15 cellular contexts compared by ENCODE assay signal in genomic region chr7:3370068-3370704, GRCh38.
DNase-seq lines count a peak whose midpoint lies in the region; ATAC-seq and TF ChIP-seq lines count a peak whose summit lies in the region.
"Had no signal": no experiment of that assay in that cellular context is flagged by ENCODE, and none has a peak within 500 bp of the region (broad histone marks: within the 10 kb centered on the region; RNA-seq: fewer than 3 reads in every experiment).

No MANE protein-coding gene starts in this region.

- no peaks in the 10 kb centered on the region for H3K9me3 ChIP-seq in HEK293 (ENCODE audit: control insufficient read depth, insufficient read depth, low read depth, low read length)
- H3K9me3 ChIP-seq in adipocyte (ENCODE audit: control insufficient read depth, low read length): no peaks in the 10 kb centered on the region
- no peaks in the 10 kb centered on the region for H3K9me3 ChIP-seq in neuron (ENCODE audit: low read length)
- H3K9me3 ChIP-seq: upper lobe of right lung had no signal

- no peak for ATAC-seq in HG02759 (IDR thresholded peaks at IDR 0.05; ENCODE audit: unreplicated experiment)
- ATAC-seq: activated T-helper 17 cell treated with anti-CD3 and anti-CD28 coated beads, Interleukin-2, amount 50 U/mL, for 72 hours; stimulated activated memory B cell treated with anti-CD40 and anti-IgM and Interleukin-4, amounts not matched to agents 10 μg/mL and 1 μg/mL and 100 μg/mL, for 72 hours; upper lobe of right lung had no signal

- no peak overlapping the region for H3K27ac ChIP-seq in HEK293 (ENCODE audit: extremely low read depth, low read depth, low read length)
- H3K27ac ChIP-seq: epithelial cell of prostate, upper lobe of right lung had no signal

- peak; percentile 4 to 31 for DNase-seq in NCI-H2081 (lab: John Stamatoyannopoulos, UW)
- DNase-seq in adipocyte (ENCODE audit: low read depth): no peak
- no peak for DNase-seq in islet precursor cell
- no peak for DNase-seq in cortex of kidney (lab: John Stamatoyannopoulos, UW)
- DNase-seq in GM20000 (ENCODE audit: low spot score): no peak
- DNase-seq: amniotic stem cell, kidney, upper lobe of right lung had no signal

- TF ChIP-seq CTCF in HEK293 (tag by site-specific recombination; IDR thresholded peaks at IDR 0.05) (no peak), GM20000 (IDR thresholded peaks at IDR 0.05; ENCODE audit: extremely low read depth, missing control alignments) (no peak)

- peak overlapping the region; percentile 22 for H3K9ac ChIP-seq in adipocyte (ENCODE audit: low read length)

- H2AFZ ChIP-seq in neuron (ENCODE audit: low read depth, low read length): peak overlapping the region; percentile 44

- H3K4me1 ChIP-seq in HEK293 (ENCODE audit: control insufficient read depth, insufficient read depth, low read length) (peaks cover 9% of the 10 kb centered on the region; the same call in 1 of the 2 replicates), adipocyte (ENCODE audit: control insufficient read depth, insufficient read depth, low read length) (peaks cover 37% of the 10 kb centered on the region), neuron (ENCODE audit: insufficient read depth, low read length) (peaks cover 8% of the 10 kb centered on the region)
- H3K4me1 ChIP-seq: upper lobe of right lung had no signal

- H3K27me3 ChIP-seq in adipocyte (replicated peaks; ENCODE audit: control insufficient read depth, insufficient read depth, low read length): no peaks in the 10 kb centered on the region
- H3K27me3 ChIP-seq in neuron (ENCODE audit: insufficient read depth, low read length): no peaks in the 10 kb centered on the region
- H3K27me3 ChIP-seq: upper lobe of right lung had no signal

- H3K36me3 ChIP-seq in HEK293 (ENCODE audit: control insufficient read depth in 2 of 2, insufficient read depth in 1 of 2, low read length in 2 of 2) (no peaks in the 10 kb centered on the region), adipocyte (ENCODE audit: control insufficient read depth, insufficient read depth, low read length, severe bottlenecking) (no peaks in the 10 kb centered on the region), neuron (ENCODE audit: insufficient read depth, low read length) (no peaks in the 10 kb centered on the region)
- H3K36me3 ChIP-seq: upper lobe of right lung had no signal

- POLR2A ChIA-PET in HEK293 (lab: Yijun Ruan, JAX): no interaction called here

- H3K4me3 ChIP-seq in HEK293 (ENCODE audit: low read depth, low read length): no peak overlapping the region
- no peak overlapping the region for H3K4me3 ChIP-seq in adipocyte (ENCODE audit: low read length)
- no peak overlapping the region for H3K4me3 ChIP-seq in neuron (ENCODE audit: low read length)
- H3K4me3 ChIP-seq: smooth muscle cell, upper lobe of right lung had no signal

- CTCF ChIA-PET in HEK293 (lab: Yijun Ruan, JAX): no interaction called here

TF ChIP-seq in HEK293, 187 proteins besides CTCF, POLR2A, EP300 and RAD21:
- TF ChIP-seq ZBTB49 (tag by site-specific recombination; IDR thresholded peaks at IDR 0.05; ENCODE audit: low read depth) (no peak), KLF10 (tag by site-specific recombination; IDR thresholded peaks at IDR 0.05) (no peak), ATF2 (tag by site-specific recombination; IDR thresholded peaks at IDR 0.05; ENCODE audit: low read depth) (peak; percentile 62; the same call in 1 of the 2 replicates), ZNF398 (tag by site-specific recombination; IDR thresholded peaks at IDR 0.05) (no peak), PRDM6 (tag by site-specific recombination; IDR thresholded peaks at IDR 0.05) (peak; percentile 45), ZSCAN16 (tag by site-specific recombination; IDR thresholded peaks at IDR 0.05) (no peak), ZNF16 (tag by site-specific recombination; IDR thresholded peaks at IDR 0.05; ENCODE audit: low read depth) (no peak), ZBTB20 (tag by site-specific recombination; IDR thresholded peaks at IDR 0.05) (no peak), ZNF558 (tag by site-specific recombination; IDR thresholded peaks at IDR 0.05) (no peak), ZNF777 (tag by site-specific recombination; IDR thresholded peaks at IDR 0.05; ENCODE audit: borderline replicate concordance) (no peak), ZNF335 (tag by site-specific recombination; conservative IDR thresholded peaks at IDR 0.05) (peak; percentile 18; the same call in 1 of the 2 replicates), ZNF692 (tag by site-specific recombination; IDR thresholded peaks at IDR 0.05) (peak; percentile 49; the same call in 1 of the 2 replicates), ZFP69B (tag by site-specific recombination; IDR thresholded peaks at IDR 0.05) (0 out of 2 replicates have a peak, but pooled peaks have one; percentile 23)
TF ChIP-seq in HEK293: peak in this region for 5.

Comparison
In these comparisons a context has a peak if more than half of its experiments do, and no peak if none do; other contexts are left out.
1. DNase-seq: peak in NCI-H2081 (2 of 2); none in adipocyte (single experiment), islet precursor cell (single experiment), cortex of kidney (single experiment) and GM20000 (single experiment).